Comparison of ENCODE assay signal across 1 cellular context in genomic region chr19:29678484-29679106, GRCh38.
TF ChIP-seq lines count a peak whose summit lies in the region.

No MANE protein-coding gene starts in this region.

TF ChIP-seq in HepG2, 621 proteins besides CTCF, POLR2A, EP300 and RAD21 (continued from another document and continues in another):
- TF ChIP-seq ZBTB14 (CRISPR knock-in tag; IDR thresholded peaks at IDR 0.05) (no peak), ZNF296 (CRISPR knock-in tag; conservative IDR thresholded peaks at IDR 0.05) (no peak), ZFP36L2 (CRISPR knock-in tag; IDR thresholded peaks at IDR 0.05) (no peak), ZNF333 (CRISPR knock-in tag; IDR thresholded peaks at IDR 0.05; ENCODE audit: borderline replicate concordance) (no peak), CENPX (CRISPR knock-in tag; IDR thresholded peaks at IDR 0.05) (no peak), ZNF773 (CRISPR knock-in tag; IDR thresholded peaks at IDR 0.05; ENCODE audit: borderline replicate concordance) (no peak), ZNF292 (CRISPR knock-in tag; IDR thresholded peaks at IDR 0.05; ENCODE audit: borderline replicate concordance, low read depth) (0 out of 2 replicates have a peak, but pooled peaks have one; percentile 74), HNF4A (CRISPR knock-in tag; IDR thresholded peaks at IDR 0.05) (peak; percentile 71), ZFX (CRISPR knock-in tag; IDR thresholded peaks at IDR 0.05; ENCODE audit: low read depth) (peak; percentile 70), ATRX (CRISPR knock-in tag; IDR thresholded peaks at IDR 0.05; ENCODE audit: borderline replicate concordance) (no peak), CERS6 (CRISPR knock-in tag; IDR thresholded peaks at IDR 0.05) (no peak), U2AF2 (IDR thresholded peaks at IDR 0.05; ENCODE audit: low read depth, low read length) (no peak), SPEN (CRISPR knock-in tag; IDR thresholded peaks at IDR 0.05; ENCODE audit: low read depth) (0 out of 2 replicates have a peak, but pooled peaks have one; percentile 21), RFXANK (CRISPR knock-in tag; IDR thresholded peaks at IDR 0.05) (no peak), ZNF281 (CRISPR knock-in tag; IDR thresholded peaks at IDR 0.05; ENCODE audit: borderline replicate concordance) (0 out of 2 replicates have a peak, but pooled peaks have one; percentile 18), ATF2 (CRISPR knock-in tag; IDR thresholded peaks at IDR 0.05) (no peak), TCF12 (IDR thresholded peaks at IDR 0.05) (no peak), TCF12 (CRISPR knock-in tag; IDR thresholded peaks at IDR 0.05) (no peak), ZNF24 (IDR thresholded peaks at IDR 0.05) (no peak), GATAD2A (CRISPR knock-in tag; IDR thresholded peaks at IDR 0.05) (no peak), DMAP1 (CRISPR knock-in tag; IDR thresholded peaks at IDR 0.05) (no peak), ZNF572 (CRISPR knock-in tag; IDR thresholded peaks at IDR 0.05) (no peak), MAZ (IDR thresholded peaks at IDR 0.05; ENCODE audit: borderline replicate concordance, low read depth, low read length) (no peak), MAZ (CRISPR knock-in tag; IDR thresholded peaks at IDR 0.05; ENCODE audit: low read depth) (no peak), NFRKB (IDR thresholded peaks at IDR 0.05) (no peak), ZNF569 (CRISPR knock-in tag; IDR thresholded peaks at IDR 0.05; ENCODE audit: borderline replicate concordance) (no peak), SP5 (CRISPR knock-in tag; IDR thresholded peaks at IDR 0.05; ENCODE audit: borderline replicate concordance, low read depth) (0 out of 2 replicates have a peak, but pooled peaks have one; percentile 43), HOXA7 (CRISPR knock-in tag; IDR thresholded peaks at IDR 0.05) (no peak), ZNF891 (CRISPR knock-in tag; IDR thresholded peaks at IDR 0.05) (no peak), NR2F6 (IDR thresholded peaks at IDR 0.05) (peak; percentile 26; the same call in 1 of the 2 replicates), NR2F6 (CRISPR knock-in tag; IDR thresholded peaks at IDR 0.05) (peak; percentile 47; the same call in 1 of the 2 replicates)
- TF ChIP-seq, protein P1, sequence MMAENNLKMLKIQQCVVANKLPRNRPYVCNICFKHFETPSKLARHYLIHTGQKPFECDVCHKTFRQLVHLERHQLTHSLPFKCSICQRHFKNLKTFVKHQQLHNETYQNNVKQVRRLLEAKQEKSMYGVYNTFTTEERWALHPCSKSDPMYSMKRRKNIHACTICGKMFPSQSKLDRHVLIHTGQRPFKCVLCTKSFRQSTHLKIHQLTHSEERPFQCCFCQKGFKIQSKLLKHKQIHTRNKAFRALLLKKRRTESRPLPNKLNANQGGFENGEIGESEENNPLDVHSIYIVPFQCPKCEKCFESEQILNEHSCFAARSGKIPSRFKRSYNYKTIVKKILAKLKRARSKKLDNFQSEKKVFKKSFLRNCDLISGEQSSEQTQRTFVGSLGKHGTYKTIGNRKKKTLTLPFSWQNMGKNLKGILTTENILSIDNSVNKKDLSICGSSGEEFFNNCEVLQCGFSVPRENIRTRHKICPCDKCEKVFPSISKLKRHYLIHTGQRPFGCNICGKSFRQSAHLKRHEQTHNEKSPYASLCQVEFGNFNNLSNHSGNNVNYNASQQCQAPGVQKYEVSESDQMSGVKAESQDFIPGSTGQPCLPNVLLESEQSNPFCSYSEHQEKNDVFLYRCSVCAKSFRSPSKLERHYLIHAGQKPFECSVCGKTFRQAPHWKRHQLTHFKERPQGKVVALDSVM (CRISPR knock-in tag; IDR thresholded peaks at IDR 0.05), result peak; percentile 66
- TF ChIP-seq, protein P2, sequence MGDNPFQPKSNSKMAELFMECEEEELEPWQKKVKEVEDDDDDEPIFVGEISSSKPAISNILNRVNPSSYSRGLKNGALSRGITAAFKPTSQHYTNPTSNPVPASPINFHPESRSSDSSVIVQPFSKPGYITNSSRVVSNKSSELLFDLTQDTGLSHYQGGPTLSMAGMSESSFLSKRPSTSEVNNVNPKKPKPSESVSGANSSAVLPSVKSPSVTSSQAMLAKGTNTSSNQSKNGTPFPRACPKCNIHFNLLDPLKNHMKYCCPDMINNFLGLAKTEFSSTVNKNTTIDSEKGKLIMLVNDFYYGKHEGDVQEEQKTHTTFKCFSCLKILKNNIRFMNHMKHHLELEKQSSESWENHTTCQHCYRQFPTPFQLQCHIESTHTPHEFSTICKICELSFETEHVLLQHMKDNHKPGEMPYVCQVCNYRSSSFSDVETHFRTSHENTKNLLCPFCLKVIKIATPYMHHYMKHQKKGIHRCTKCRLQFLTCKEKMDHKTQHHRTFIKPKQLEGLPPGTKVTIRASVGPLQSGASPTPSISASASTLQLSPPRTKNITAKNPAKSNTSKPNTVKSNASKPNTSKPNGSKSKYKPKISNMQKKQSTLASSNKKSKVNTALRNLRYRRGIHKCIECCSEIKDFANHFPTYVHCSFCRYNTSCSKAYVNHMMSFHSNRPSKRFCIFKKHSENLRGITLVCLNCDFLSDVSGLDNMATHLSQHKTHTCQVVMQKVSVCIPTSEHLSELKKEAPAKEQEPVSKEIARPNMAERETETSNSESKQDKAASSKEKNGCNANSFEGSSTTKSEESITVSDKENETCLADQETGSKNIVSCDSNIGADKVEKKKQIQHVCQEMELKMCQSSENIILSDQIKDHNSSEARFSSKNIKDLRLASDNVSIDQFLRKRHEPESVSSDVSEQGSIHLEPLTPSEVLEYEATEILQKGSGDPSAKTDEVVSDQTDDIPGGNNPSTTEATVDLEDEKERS (CRISPR knock-in tag; IDR thresholded peaks at IDR 0.05), result no peak
- TF ChIP-seq, protein P3, sequence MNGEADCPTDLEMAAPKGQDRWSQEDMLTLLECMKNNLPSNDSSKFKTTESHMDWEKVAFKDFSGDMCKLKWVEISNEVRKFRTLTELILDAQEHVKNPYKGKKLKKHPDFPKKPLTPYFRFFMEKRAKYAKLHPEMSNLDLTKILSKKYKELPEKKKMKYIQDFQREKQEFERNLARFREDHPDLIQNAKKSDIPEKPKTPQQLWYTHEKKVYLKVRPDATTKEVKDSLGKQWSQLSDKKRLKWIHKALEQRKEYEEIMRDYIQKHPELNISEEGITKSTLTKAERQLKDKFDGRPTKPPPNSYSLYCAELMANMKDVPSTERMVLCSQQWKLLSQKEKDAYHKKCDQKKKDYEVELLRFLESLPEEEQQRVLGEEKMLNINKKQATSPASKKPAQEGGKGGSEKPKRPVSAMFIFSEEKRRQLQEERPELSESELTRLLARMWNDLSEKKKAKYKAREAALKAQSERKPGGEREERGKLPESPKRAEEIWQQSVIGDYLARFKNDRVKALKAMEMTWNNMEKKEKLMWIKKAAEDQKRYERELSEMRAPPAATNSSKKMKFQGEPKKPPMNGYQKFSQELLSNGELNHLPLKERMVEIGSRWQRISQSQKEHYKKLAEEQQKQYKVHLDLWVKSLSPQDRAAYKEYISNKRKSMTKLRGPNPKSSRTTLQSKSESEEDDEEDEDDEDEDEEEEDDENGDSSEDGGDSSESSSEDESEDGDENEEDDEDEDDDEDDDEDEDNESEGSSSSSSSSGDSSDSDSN (CRISPR knock-in tag; IDR thresholded peaks at IDR 0.05), result peak; percentile 72
- TF ChIP-seq, protein P4, sequence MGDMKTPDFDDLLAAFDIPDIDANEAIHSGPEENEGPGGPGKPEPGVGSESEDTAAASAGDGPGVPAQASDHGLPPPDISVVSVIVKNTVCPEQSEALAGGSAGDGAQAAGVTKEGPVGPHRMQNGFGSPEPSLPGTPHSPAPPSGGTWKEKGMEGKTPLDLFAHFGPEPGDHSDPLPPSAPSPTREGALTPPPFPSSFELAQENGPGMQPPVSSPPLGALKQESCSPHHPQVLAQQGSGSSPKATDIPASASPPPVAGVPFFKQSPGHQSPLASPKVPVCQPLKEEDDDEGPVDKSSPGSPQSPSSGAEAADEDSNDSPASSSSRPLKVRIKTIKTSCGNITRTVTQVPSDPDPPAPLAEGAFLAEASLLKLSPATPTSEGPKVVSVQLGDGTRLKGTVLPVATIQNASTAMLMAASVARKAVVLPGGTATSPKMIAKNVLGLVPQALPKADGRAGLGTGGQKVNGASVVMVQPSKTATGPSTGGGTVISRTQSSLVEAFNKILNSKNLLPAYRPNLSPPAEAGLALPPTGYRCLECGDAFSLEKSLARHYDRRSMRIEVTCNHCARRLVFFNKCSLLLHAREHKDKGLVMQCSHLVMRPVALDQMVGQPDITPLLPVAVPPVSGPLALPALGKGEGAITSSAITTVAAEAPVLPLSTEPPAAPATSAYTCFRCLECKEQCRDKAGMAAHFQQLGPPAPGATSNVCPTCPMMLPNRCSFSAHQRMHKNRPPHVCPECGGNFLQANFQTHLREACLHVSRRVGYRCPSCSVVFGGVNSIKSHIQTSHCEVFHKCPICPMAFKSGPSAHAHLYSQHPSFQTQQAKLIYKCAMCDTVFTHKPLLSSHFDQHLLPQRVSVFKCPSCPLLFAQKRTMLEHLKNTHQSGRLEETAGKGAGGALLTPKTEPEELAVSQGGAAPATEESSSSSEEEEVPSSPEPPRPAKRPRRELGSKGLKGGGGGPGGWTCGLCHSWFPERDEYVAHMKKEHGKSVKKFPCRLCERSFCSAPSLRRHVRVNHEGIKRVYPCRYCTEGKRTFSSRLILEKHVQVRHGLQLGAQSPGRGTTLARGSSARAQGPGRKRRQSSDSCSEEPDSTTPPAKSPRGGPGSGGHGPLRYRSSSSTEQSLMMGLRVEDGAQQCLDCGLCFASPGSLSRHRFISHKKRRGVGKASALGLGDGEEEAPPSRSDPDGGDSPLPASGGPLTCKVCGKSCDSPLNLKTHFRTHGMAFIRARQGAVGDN (CRISPR knock-in tag; IDR thresholded peaks at IDR 0.05), result peak; percentile 84
- TF ChIP-seq, protein P5, sequence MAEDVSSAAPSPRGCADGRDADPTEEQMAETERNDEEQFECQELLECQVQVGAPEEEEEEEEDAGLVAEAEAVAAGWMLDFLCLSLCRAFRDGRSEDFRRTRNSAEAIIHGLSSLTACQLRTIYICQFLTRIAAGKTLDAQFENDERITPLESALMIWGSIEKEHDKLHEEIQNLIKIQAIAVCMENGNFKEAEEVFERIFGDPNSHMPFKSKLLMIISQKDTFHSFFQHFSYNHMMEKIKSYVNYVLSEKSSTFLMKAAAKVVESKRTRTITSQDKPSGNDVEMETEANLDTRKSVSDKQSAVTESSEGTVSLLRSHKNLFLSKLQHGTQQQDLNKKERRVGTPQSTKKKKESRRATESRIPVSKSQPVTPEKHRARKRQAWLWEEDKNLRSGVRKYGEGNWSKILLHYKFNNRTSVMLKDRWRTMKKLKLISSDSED (CRISPR knock-in tag; IDR thresholded peaks at IDR 0.05), result no peak
- TF ChIP-seq, protein P6, sequence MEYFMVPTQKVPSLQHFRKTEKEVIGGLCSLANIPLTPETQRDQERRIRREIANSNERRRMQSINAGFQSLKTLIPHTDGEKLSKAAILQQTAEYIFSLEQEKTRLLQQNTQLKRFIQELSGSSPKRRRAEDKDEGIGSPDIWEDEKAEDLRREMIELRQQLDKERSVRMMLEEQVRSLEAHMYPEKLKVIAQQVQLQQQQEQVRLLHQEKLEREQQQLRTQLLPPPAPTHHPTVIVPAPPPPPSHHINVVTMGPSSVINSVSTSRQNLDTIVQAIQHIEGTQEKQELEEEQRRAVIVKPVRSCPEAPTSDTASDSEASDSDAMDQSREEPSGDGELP (IDR thresholded peaks at IDR 0.05; ENCODE audit: borderline replicate concordance, low read depth), result peak; percentile 19; the same call in 1 of the 2 replicates
- TF ChIP-seq, protein P7, sequence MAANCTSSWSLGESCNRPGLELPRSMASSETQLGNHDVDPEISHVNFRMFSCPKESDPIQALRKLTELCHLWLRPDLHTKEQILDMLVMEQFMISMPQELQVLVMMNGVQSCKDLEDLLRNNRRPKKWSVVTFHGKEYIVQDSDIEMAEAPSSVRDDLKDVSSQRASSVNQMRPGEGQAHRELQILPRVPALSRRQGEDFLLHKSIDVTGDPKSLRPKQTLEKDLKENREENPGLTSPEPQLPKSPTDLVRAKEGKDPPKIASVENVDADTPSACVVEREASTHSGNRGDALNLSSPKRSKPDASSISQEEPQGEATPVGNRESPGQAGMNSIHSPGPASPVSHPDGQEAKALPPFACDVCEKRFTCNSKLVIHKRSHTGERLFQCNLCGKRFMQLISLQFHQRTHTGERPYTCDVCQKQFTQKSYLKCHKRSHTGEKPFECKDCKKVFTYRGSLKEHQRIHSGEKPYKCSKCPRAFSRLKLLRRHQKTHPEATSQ (CRISPR knock-in tag; IDR thresholded peaks at IDR 0.05; ENCODE audit: borderline replicate concordance), result no peak
